In the genomic region with DNA sequence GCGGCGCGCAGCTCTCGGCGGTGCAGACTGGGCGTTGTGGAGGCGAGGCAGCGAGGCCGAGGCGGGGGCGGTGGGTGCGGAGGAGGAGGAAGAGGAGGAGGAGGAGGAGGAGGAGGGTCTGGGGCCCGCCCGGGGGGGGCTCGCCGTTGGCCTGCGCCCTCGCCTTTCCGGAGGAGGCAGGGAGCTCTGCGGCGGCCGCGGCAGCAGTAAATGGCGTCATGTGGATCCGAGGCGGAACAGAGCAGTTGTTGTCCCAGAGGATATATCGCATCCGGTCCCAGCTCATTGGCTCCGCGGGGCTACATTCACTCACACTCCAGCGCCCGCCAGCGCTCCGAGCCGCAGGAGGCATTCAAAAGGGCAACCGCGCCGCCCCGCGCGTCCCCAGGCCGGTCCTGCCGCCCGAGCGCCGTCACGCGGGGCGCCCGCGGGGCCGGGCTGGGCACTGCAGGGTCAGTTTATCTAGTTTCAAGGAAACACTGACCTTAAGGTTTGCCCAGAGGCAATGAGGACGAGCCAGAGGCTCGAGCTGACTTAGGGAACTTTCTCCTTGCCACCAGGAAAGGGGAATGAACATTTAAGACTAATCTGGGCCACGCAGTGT, we compare ENCODE assay signal across 8 cellular contexts. TPM values are rescaled to one million over a fixed set of nuclear protein-coding genes. Genes with fewer than 3 reads are reported as not detected.
DNase-seq lines count a peak whose midpoint lies in the region; ATAC-seq, FAIRE-seq and TF ChIP-seq lines count a peak whose summit lies in the region.

Gene SPRY2, minus strand, starts transcription at position 29 of the 604 bp plus-strand sequence. CDS start 3,421 bp downstream, outside the sequence.

- no TSS peak for BruUV-seq in PC-3 (replicated peaks; lab: Mats Ljungman, UMichigan)

- ATAC-seq in GM21529 (IDR thresholded peaks at IDR 0.05; ENCODE audit: unreplicated experiment) (peak; percentile 60), PC-3 (peak; percentile 69), pancreas (peak; percentile 62 to 76 (median 72))

- H3K9ac ChIP-seq in PC-3 (ENCODE audit: low read length) = peak within 1 kb of the TSS; percentile 99

- H3K9me2 ChIP-seq in PC-3 (replicated peaks; ENCODE audit: low read length) = no peaks in the 10 kb centered on the region

- H3K36me3 ChIP-seq in PC-3 (ENCODE audit: low read depth, low read length) (peaks cover 12% of the 10 kb centered on the region), left ventricle myocardium inferior (peaks cover 15% of the 10 kb centered on the region), pancreas (peaks cover 0 to 6% (median 4%) of the 10 kb centered on the region in 3 donors)

- POLR2A ChIA-PET in PC-3 (lab: Charles Lee; ENCODE audit: unreplicated experiment) = interaction anchor here (0.5 to 1.0 kb wide), 17 partner anchors 19 to 935 kb away, joined by 3 to 11 read pairs (median 5); partner anchors contain the start of gene RBM26

- peaks cover 46% of the 10 kb centered on the region for H3K79me2 ChIP-seq in PC-3 (ENCODE audit: low read length)

- peaks cover 42% of the 10 kb centered on the region for H4K20me1 ChIP-seq in PC-3 (ENCODE audit: low read length)

- DNase-seq in ELF-1 (ENCODE audit: low read depth, low spot score) (peak; percentile 97), HUDEP-2 (lab: John Stamatoyannopoulos, UW; ENCODE audit: unreplicated experiment in 76 of 76) (peak; percentile 3 to 82 (median 64)), PC-3 (peak; percentile 89), anterior cingulate cortex (lab: John Stamatoyannopoulos, UW) (peak; percentile 61 to 99 (median 93)), left ventricle myocardium inferior (peak; percentile 94), pancreas (peak; percentile 89 to 93 (median 92)), GM19240 (ENCODE audit: insufficient read length, low spot score) (no peak)

- H3K9me3 ChIP-seq in PC-3 (ENCODE audit: low read length) (no peaks in the 10 kb centered on the region), left ventricle myocardium inferior (replicated peaks) (no peaks in the 10 kb centered on the region), pancreas (no peaks in the 10 kb centered on the region)

- H3K4me1 ChIP-seq in PC-3 (ENCODE audit: insufficient read depth, low read length) = peaks cover 19% of the 10 kb centered on the region
- peaks cover 80% of the 10 kb centered on the region for H3K4me1 ChIP-seq in left ventricle myocardium inferior
- H3K4me1 ChIP-seq in pancreas = peaks cover 0 to 4% (median 0%) of the 10 kb centered on the region in 3 donors

- CTCF ChIA-PET in PC-3 (lab: Charles Lee) = interaction anchor here (0.7 to 1.3 kb wide), 4 partner anchors 138 to 710 kb away, joined by 3 to 8 read pairs (median 4); no protein-coding TSS in a partner anchor

- intact Hi-C loops in PC-3 (cut with micrococcal nuclease) (loop anchor here (1.0 to 5.0 kb wide), 6 partner anchors 208 to 636 kb away; no protein-coding TSS in a partner anchor), left ventricle myocardium inferior (cut with micrococcal nuclease) (no loop called here), pancreas (cut with DNase I) (no loop called here)

- H3K27me3 ChIP-seq in PC-3 (ENCODE audit: low read length) (no peaks in the 10 kb centered on the region), left ventricle myocardium inferior (ENCODE audit: low read depth) (no peaks in the 10 kb centered on the region), pancreas (no peaks in the 10 kb centered on the region)

- no peak for FAIRE-seq in pancreas (lab: Jason Lieb, UNC)

- peak within 1 kb of the TSS; percentile 99 for H3K4me3 ChIP-seq in PC-3 (ENCODE audit: low read length)
- peak within 1 kb of the TSS; percentile 97 for H3K4me3 ChIP-seq in left ventricle myocardium inferior
- peak within 1 kb of the TSS; percentile 63 to 90 (median 84) for H3K4me3 ChIP-seq in pancreas

- H3F3A ChIP-seq in PC-3 (ENCODE audit: low read length, unreplicated experiment) = no peaks in the 10 kb centered on the region

- WGBS in pancreas, 2 donors = 0 to 1% methylated on average over 36 to 55 of the region's 55 CpGs

- H3K27ac ChIP-seq in PC-3 (ENCODE audit: low read length) = peak within 1 kb of the TSS; percentile 91
- H3K27ac ChIP-seq in left ventricle myocardium inferior (replicated peaks) = peak within 1 kb of the TSS; percentile 96
- H3K27ac ChIP-seq in pancreas = peak within 1 kb of the TSS; percentile 90 to 99 (median 96)

- TF ChIP-seq CTCF in PC-3 (conservative IDR thresholded peaks at IDR 0.05; ENCODE audit: low read depth, low read length) = no peak; the same call in 1 of the 2 replicates
- TF ChIP-seq CTCF in left ventricle myocardium inferior (IDR thresholded peaks at IDR 0.05; ENCODE audit: borderline replicate concordance) = peak; percentile 46
- peak in 1 of 4 donors; percentile 14 for TF ChIP-seq CTCF in pancreas (IDR thresholded peaks at IDR 0.05)

- peak within 1 kb of the TSS; percentile 77 for H2AFZ ChIP-seq in PC-3 (ENCODE audit: low read length)

- peak within 1 kb of the TSS; percentile 99 for H3K4me2 ChIP-seq in PC-3 (ENCODE audit: low read length)

RNA-seq across cellular contexts. Expression of gene SPRY2, which starts in this region (rescaled TPM):
- total RNA-seq in PC-3 (2014; rRNA removed) (16.5 and 19.0 TPM in 2 replicates), left ventricle myocardium inferior (34.6 TPM), pancreas (10 to 100 TPM; 10.7 to 18.8 (median 14.4) TPM)
- 10 to 100 TPM; 11.4 to 15.6 TPM for polyA plus RNA-seq in pancreas
